29 cellular contexts compared by ENCODE assay signal in genomic region chr4:159900562-159900961, GRCh38.
"Had no signal": no experiment of that assay in that cellular context is flagged by ENCODE, and none has a peak within 500 bp of the region (broad histone marks: within the 10 kb centered on the region; RNA-seq: fewer than 3 reads in every experiment).

No MANE protein-coding gene starts in this region.

- H3K36me3 ChIP-seq: right atrium auricular region, stomach, thyroid gland, upper lobe of left lung, vagina had no signal

- H3K27ac ChIP-seq: parathyroid adenoma, psoas muscle, right atrium auricular region, stomach, thyroid gland, upper lobe of left lung, vagina had no signal

- H3K79me2 ChIP-seq: parathyroid adenoma had no signal

- H3K9ac ChIP-seq: parathyroid adenoma had no signal

- H3K9me3 ChIP-seq: psoas muscle, right atrium auricular region, thyroid gland, upper lobe of left lung, vagina had no signal

- H3K27me3 ChIP-seq: right atrium auricular region, stomach, thyroid gland, upper lobe of left lung, vagina had no signal

- H3K4me3 ChIP-seq: psoas muscle, right atrium auricular region, stomach, thyroid gland, upper lobe of left lung, vagina had no signal

- H3K4me1 ChIP-seq: parathyroid adenoma, psoas muscle, right atrium auricular region, stomach, thyroid gland, upper lobe of left lung, vagina had no signal

- DNase-seq: activated CD4-positive, alpha-beta T cell treated with anti-CD3 and anti-CD28 coated beads for 1 hour; activated CD4-positive, alpha-beta T cell treated with anti-CD3 and anti-CD28 coated beads, Interleukin-2, amount 50 U/mL, for 1 hour; activated CD8-positive, alpha-beta T cell treated with anti-CD3 and anti-CD28 coated beads for 36 hours; activated gamma-delta T cell treated with Interleukin-2 at 50 U/mL for 16 hours; activated naive CD4-positive, alpha-beta T cell treated with anti-CD3 and anti-CD28 coated beads, Interleukin-2, amount 50 U/mL, for 16 hours; activated T-cell treated with anti-CD3 and anti-CD28 coated beads, Interleukin-2, amount 50 U/mL, for 4 hours; amniotic stem cell; caudate nucleus; dermis blood vessel endothelial cell; effector CD4-positive, alpha-beta T cell; erythroblast; head of caudate nucleus; hippocampal formation; kidney; left colon; mammary epithelial cell; nephron progenitor cell; psoas muscle; stimulated activated CD4-positive, alpha-beta T cell treated with anti-CD3 and anti-CD28 coated beads, Interleukin-15, amount 100 ng/mL, for 24 hours; stimulated activated CD4-positive, alpha-beta T cell treated with anti-CD3 and anti-CD28 coated beads, Interleukin-2, amount 100 ng/mL, for 24 hours; stimulated activated naive B cell treated with anti-CD40 and anti-IgM and Interleukin-4, amounts not matched to agents 10 μg/mL and 1 μg/mL and 100 μg/mL, for 72 hours; stomach; thyroid gland; upper lobe of left lung had no signal

- ATAC-seq: activated CD8-positive, alpha-beta T cell treated with anti-CD3 and anti-CD28 coated beads for 36 hours; activated T-cell treated with anti-CD3 and anti-CD28 coated beads, Interleukin-2, amount 50 U/mL, for 4 hours; activated T-helper 17 cell treated with anti-CD3 and anti-CD28 coated beads, Interleukin-2, amount 50 U/mL, for 72 hours; left colon; psoas muscle; stimulated activated naive B cell treated with anti-CD40 and anti-IgM and Interleukin-4, amounts not matched to agents 10 μg/mL and 1 μg/mL and 100 μg/mL, for 72 hours; WTC11 had no signal

- H2AFZ ChIP-seq: parathyroid adenoma had no signal
